In the genomic region with DNA sequence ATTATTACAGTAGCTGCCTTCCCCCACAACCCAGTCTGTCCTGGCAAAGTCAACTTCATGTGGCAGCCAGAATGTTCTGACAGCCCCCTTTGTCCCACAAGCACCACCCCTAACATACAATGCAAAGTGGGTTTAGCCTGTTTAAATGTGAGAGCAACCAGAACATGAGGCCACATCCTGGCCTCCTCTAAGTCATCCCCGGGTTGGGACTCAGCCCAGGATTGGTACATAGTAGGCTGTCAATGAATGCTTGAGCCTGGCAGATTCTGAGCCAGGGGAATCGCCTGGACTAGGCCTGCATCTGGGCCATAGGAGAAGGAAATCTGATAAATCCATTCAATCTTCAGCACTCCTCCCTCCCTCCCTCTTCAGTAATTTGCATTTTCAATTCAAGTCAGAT, we compare ENCODE assay signal across 1 cellular context.
TF ChIP-seq lines count a peak whose summit lies in the region.

No MANE protein-coding gene starts in this region.

TF ChIP-seq in A549, 52 proteins besides CTCF, POLR2A, EP300 and RAD21:
- no peak for TF ChIP-seq RARB (CRISPR knock-in tag; IDR thresholded peaks at IDR 0.05)
